8 cellular contexts compared by ENCODE assay signal in the genomic region with DNA sequence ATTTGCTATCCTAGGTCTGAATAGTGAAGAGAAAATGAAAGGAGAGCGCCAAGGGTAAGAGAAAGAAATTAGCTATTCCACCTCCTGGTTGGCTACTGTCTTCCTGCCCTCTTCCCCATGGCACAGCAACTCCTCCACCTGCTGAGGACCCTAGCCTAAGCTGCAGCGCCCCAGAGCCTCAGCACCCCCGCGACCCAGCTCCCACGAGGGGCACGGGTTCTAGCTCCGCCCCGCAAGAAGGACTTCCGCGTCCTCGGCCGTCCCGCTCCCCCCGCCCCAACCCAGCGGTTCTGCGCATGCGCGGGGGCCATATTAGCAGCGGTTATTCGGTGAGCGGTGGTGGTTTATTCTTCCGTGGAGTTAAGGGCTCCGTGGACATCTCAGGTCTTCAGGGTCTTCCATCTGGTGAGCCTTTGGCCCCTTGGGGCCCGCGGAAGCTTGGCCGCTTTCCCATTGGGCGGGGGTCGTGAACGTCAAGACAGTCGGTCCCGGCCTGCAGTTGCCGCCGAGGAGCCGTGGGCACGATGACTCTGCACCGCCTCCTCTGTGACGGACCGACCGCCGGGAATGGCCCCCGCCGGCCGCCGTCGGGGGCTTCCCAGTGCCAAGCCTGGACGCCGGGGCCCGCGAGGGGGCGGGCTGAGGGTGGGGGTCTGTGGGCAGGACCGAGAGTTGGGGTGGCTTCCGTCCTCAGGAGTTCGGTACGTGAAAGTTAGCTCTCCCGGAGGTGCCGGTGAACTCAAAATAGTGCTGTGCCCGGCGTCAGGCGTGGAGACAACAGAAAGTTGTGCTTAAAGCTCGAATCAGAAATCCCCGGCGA. TPM values are rescaled to one million over a fixed set of nuclear protein-coding genes. Genes with fewer than 3 reads are reported as not detected.
DNase-seq lines count a peak whose midpoint lies in the region; ATAC-seq and TF ChIP-seq lines count a peak whose summit lies in the region.

A gene (plus strand): TSS at position 310 of the 820 bp plus-strand sequence. CDS start 1,484 bp downstream, outside the sequence.

- peak within 1 kb of the TSS; percentile 89 for H3K9ac ChIP-seq in GM23248

- peak within 1 kb of the TSS; percentile 86 for H3K4me2 ChIP-seq in GM23248 (ENCODE audit: unreplicated experiment)

- H3K36me3 Mint-ChIP-seq in nephron progenitor cell (ENCODE audit: low read depth) = peaks cover 26% of the 10 kb centered on the region

- no peaks in the 10 kb centered on the region for H4K20me1 ChIP-seq in GM23248 (ENCODE audit: insufficient read depth)

- H3K79me2 ChIP-seq in GM23248 (ENCODE audit: insufficient read depth) = peaks cover 43% of the 10 kb centered on the region

- no peaks in the 10 kb centered on the region for H3F3A ChIP-seq in GM23248 (ENCODE audit: insufficient read depth)

- no peaks in the 10 kb centered on the region for H3K9me3 ChIP-seq in GM23248 (ENCODE audit: low read depth)

- peaks cover 9% of the 10 kb centered on the region for H3K4me1 ChIP-seq in GM23248 (ENCODE audit: insufficient read depth)

- no peaks in the 10 kb centered on the region for H3K9me3 Mint-ChIP-seq in nephron progenitor cell
- H3K9me3 Mint-ChIP-seq in stimulated activated naive CD8-positive, alpha-beta T cell treated with anti-CD3 and anti-CD28 coated beads, Interleukin-15, amount 100 ng/mL, for 72 hours = no peaks in the 10 kb centered on the region

- peak within 1 kb of the TSS; percentile 100 for H3K4me3 Mint-ChIP-seq in nephron progenitor cell
- peak within 1 kb of the TSS; percentile 78 to 98 for H3K4me3 Mint-ChIP-seq in stimulated activated naive CD8-positive, alpha-beta T cell treated with anti-CD3 and anti-CD28 coated beads, Interleukin-15, amount 100 ng/mL, for 72 hours

- peak within 1 kb of the TSS; percentile 84 for H3K4me3 ChIP-seq in GM23248
- peak within 1 kb of the TSS; percentile 94 for H3K4me3 ChIP-seq in fibroblast of pulmonary artery (replicated peaks; ENCODE audit: low read depth, low read length)

- H3K27ac Mint-ChIP-seq in nephron progenitor cell = peak within 1 kb of the TSS; percentile 99
- H3K27ac Mint-ChIP-seq in stimulated activated naive CD8-positive, alpha-beta T cell treated with anti-CD3 and anti-CD28 coated beads, Interleukin-15, amount 100 ng/mL, for 72 hours = peak within 1 kb of the TSS; percentile 98 to 100

- 1 to 2% methylated on average over 51 to 54 of the region's 62 CpGs for WGBS in GM23248 (ENCODE audit: low coverage in 1 of 2, low lambda C conversion rate in 2 of 2, missing lambda C conversion rate in 2 of 2), 2 experiments

- H3K4me1 Mint-ChIP-seq in nephron progenitor cell = peaks cover 26% of the 10 kb centered on the region
- H3K4me1 Mint-ChIP-seq in stimulated activated naive CD8-positive, alpha-beta T cell treated with anti-CD3 and anti-CD28 coated beads, Interleukin-15, amount 100 ng/mL, for 72 hours = peaks cover 32% of the 10 kb centered on the region

- in situ Hi-C loops in GM23248 (cut with MboI) = no loop called here

- POLR2A ChIA-PET in RWPE1 (lab: Yijun Ruan, JAX; ENCODE audit: low non-redundant PET) = interaction anchor here (1.8 kb wide), 1 partner anchor 25 kb away, joined by 5 read pairs; a partner anchor contains a TSS

- no peaks in the 10 kb centered on the region for H3K9me2 ChIP-seq in GM23248 (ENCODE audit: insufficient read depth)

- H3K27me3 Mint-ChIP-seq in nephron progenitor cell (ENCODE audit: low read depth, poor library complexity) = peaks cover 6% of the 10 kb centered on the region
- no peaks in the 10 kb centered on the region for H3K27me3 Mint-ChIP-seq in stimulated activated naive CD8-positive, alpha-beta T cell treated with anti-CD3 and anti-CD28 coated beads, Interleukin-15, amount 100 ng/mL, for 72 hours

- TF ChIP-seq CTCF in RWPE1 (conservative IDR thresholded peaks at IDR 0.05; ENCODE audit: low read depth) = no peak
- TF ChIP-seq CTCF in fibroblast of pulmonary artery (IDR thresholded peaks at IDR 0.05; ENCODE audit: low read length, missing control alignments) = no peak
- no peak for TF ChIP-seq CTCF in nephron progenitor cell (IDR thresholded peaks at IDR 0.05)

- peak; percentile 93 for ATAC-seq in stimulated activated naive CD8-positive, alpha-beta T cell treated with anti-CD3 and anti-CD28 coated beads, Interleukin-15, amount 100 ng/mL, for 72 hours

- peak within 1 kb of the TSS; percentile 84 for H2AFZ ChIP-seq in GM23248

- peaks cover 22% of the 10 kb centered on the region; the same call in 1 of the 2 replicates for H3K36me3 ChIP-seq in GM23248 (ENCODE audit: low read depth)

- CTCF ChIA-PET in RWPE1 (lab: Yijun Ruan, JAX) = interaction anchor here (0.7 to 1.0 kb wide), 3 partner anchors 12 to 125 kb away, joined by 3 read pairs; no protein-coding TSS in a partner anchor

- H3K27me3 ChIP-seq in GM23248 (replicated peaks; ENCODE audit: insufficient read depth) = no peaks in the 10 kb centered on the region

- DNase-seq in Daoy (ENCODE audit: low read depth) = peak; percentile 92
- DNase-seq in GM23248 = peak; percentile 90
- DNase-seq in LHCN-M2 (ENCODE audit: low read depth) = peak; percentile 81
- peak; percentile 97 for DNase-seq in RWPE1 (ENCODE audit: low spot score)
- peak; percentile 91 for DNase-seq in activated T-helper 9 cell treated with anti-CD3 and anti-CD28 coated beads, Interleukin-2, amount 50 U/mL, for 16 hours (ENCODE audit: low read depth)
- peak; percentile 84 for DNase-seq in fibroblast of pulmonary artery (ENCODE audit: low read depth)
- DNase-seq in nephron progenitor cell = peak; percentile 94
- peak; percentile 93 to 94 for DNase-seq in stimulated activated naive CD8-positive, alpha-beta T cell treated with anti-CD3 and anti-CD28 coated beads, Interleukin-15, amount 100 ng/mL, for 72 hours

- H3K27ac ChIP-seq in GM23248 (peak within 1 kb of the TSS; percentile 81), RWPE1 (peak within 1 kb of the TSS; percentile 86)

RNA-seq across cellular contexts. Expression of the gene that starts here (rescaled TPM):
- total RNA-seq in Daoy (2014; rRNA removed; shearing (Covaris generic)) = 565 and 567 TPM in 2 replicates
- total RNA-seq in GM23248 (2014; rRNA removed; shearing (Covaris generic)) = 177 and 201 TPM in 2 replicates
- 246 and 250 TPM in 2 replicates for polyA plus RNA-seq in GM23248 (2016; fragmentation: Nextera tagmentation; extraction: Ambion mirVana)
- 237 and 266 TPM in 2 replicates for total RNA-seq in LHCN-M2 (2014; rRNA removed)
- polyA plus RNA-seq in LHCN-M2 (2012) = 230 TPM

Comparison
In these comparisons a context has a peak if more than half of its experiments do, and no peak if none do; other contexts are left out.
1. Peak in every context shown above with its lines: DNase-seq, ATAC-seq, H3K4me3 ChIP-seq and H3K27ac ChIP-seq.